Comparison of ENCODE assay signal across 8 cellular contexts in the genomic region with DNA sequence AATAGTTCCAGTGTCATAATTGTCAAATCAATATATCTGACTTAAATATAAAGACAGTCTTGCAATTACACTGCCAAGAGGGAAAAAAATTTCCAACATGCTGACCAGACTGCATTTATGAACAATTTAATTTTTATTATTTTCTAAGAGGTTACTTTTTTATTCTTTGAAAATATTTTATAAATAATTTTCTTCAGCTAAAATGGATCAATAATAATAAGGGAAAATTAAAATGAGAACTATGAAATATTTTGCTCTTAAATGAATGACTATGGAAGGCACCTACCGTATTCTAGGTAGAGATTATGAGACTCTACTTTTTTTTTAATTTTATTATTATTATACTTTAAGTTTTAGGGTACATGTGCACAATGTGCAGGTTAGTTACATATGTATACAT.
"Had no signal": no experiment of that assay in that cellular context is flagged by ENCODE, and none has a peak within 500 bp of the region (broad histone marks: within the 10 kb centered on the region; RNA-seq: fewer than 3 reads in every experiment).

No MANE protein-coding gene starts in this region.

- FAIRE-seq: G401.6, GM12878, GM12891, GM12892, GM18507, GM19239 had no signal

- H3K4me3 ChIP-seq: GM12878 had no signal

- DNase-seq: GDM1, GF-D8 had no signal

- ATAC-seq: GM12878 had no signal
